Comparison of ENCODE assay signal across 1 cellular context in the genomic region with DNA sequence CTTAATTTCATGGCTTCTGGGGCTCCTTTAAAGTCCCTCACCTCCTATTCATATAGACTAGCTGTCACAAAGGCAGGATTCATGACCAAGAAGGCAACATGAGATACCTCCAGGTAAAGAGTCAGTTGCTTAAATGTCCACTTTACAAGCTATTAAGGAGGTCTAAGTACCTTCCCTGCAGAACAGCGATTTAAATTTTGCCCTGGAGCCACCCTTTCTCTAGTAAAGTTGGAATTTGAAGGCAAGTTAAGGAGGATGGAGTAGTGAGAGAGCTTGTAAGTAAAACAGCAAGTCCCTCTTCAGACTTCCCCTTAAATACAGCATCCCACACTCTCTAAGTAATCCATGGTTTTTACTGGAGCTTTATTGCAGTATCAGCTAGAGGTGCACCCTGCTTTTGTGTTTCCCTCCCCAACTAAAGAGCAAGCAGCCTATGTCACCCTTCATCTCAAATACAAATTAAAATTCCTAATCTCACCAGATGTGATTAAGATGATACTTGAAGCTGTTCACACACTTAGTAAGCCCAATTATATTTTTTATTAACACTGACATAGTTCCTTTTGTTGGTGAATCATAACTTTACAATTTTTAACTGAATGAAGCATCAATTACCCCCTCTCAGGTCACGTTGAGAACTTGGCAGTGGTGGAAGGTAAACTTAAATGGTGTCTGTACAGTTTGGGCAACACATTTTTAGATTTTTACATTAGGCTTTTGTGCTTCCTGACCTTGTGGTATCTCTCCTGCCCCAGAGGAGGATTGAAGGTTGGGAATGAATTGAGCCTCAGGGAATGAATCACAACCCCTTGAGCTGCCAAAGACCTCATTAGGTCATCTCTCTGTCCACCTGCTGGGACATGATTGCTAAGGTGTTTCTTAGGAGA.
TF ChIP-seq lines count a peak whose summit lies in the region.

No MANE protein-coding gene starts in this region.

TF ChIP-seq in A549, 52 proteins besides CTCF, POLR2A, EP300 and RAD21 (continued from another document):
- TF ChIP-seq ZFP36 (IDR thresholded peaks at IDR 0.05; ENCODE audit: borderline replicate concordance, partially characterized antibody) = no peak
- no peak for TF ChIP-seq JUN (IDR thresholded peaks at IDR 0.05)
- TF ChIP-seq ZSCAN20 (CRISPR knock-in tag; IDR thresholded peaks at IDR 0.05) = no peak
- no peak for TF ChIP-seq HDAC2 (IDR thresholded peaks at IDR 0.05)
- TF ChIP-seq CHD2 (IDR thresholded peaks at IDR 0.05; ENCODE audit: low read length, partially characterized antibody) = no peak
- TF ChIP-seq RCOR1 (IDR thresholded peaks at IDR 0.05; ENCODE audit: low read depth, low read length) = no peak
- TF ChIP-seq, protein P1, sequence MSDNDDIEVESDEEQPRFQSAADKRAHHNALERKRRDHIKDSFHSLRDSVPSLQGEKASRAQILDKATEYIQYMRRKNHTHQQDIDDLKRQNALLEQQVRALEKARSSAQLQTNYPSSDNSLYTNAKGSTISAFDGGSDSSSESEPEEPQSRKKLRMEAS (IDR thresholded peaks at IDR 0.05) = no peak
- TF ChIP-seq MAFK (IDR thresholded peaks at IDR 0.05; ENCODE audit: partially characterized antibody) = no peak
